ENCODE assay signal across 8 cellular contexts in the genomic region with DNA sequence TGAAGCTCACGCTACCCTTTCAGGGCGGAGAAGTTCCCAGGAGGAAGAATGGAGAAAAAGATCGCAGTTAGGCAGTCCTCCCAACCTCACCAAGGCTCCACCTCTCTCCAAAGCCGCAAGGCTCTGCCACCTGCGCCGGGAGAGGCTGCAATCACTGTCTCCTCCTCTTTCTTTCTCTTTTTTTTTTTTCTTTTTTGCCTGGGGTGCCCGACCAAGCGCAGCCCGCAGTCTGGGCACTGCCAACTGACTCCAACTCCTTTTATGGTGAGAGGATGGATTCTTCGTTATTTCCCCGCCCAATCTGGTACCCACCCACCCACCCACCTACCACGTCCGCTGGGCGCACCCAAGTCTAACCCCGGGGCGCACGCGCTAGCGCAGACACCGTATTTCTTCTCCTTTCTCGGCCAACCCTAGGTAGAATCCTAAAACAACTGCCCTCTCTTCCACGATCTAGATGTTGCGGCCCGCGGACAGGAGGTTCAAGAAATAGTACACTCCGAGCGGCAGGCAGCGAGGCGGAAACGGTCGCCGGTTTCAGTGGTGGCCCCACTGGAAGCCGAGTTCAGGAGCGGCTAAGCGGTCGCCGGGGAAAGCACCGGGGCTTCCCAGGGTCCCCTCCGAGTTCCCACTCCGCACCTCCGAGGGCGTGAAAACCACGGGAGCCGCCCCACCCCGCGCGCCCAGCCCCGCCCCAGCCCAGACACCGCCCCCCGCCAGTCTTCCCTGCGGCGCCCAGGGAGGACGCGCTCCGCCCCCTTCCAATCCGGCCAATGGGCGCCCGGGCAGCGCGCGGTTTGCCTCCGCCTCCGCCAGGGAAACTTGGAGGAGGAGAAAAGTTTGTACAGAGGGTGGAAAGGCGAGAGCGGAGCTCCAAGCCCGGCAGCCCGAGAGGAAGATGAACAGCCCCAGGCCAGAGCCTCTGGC. TPM values are rescaled to one million over a fixed set of nuclear protein-coding genes. Genes with fewer than 3 reads are reported as not detected.
DNase-seq lines count a peak whose midpoint lies in the region; ATAC-seq and TF ChIP-seq lines count a peak whose summit lies in the region.

A gene (plus strand): TSS at position 845 of the 927 bp plus-strand sequence. CDS start 1,079 bp downstream, outside the sequence.

- H3K4ac ChIP-seq in IMR-90 (ENCODE audit: low read depth, low read length): peak within 1 kb of the TSS; percentile 85

- 0% methylated on average over 4 of the region's 67 CpGs; no CpG with 5 or more reads in 1 of the 2 experiments for WGBS in IMR-90 (ENCODE audit: extremely low coverage in 2 of 2, insufficient read length in 1 of 2), 2 experiments

- H3K18ac ChIP-seq in IMR-90 (ENCODE audit: low read depth, low read length): peak within 1 kb of the TSS; percentile 87

- no peaks in the 10 kb centered on the region for H3K9me3 Mint-ChIP-seq in activated T-helper 17 cell treated with anti-CD3 and anti-CD28 coated beads, Interleukin-2, amount 50 U/mL, for 72 hours
- no peaks in the 10 kb centered on the region for H3K9me3 Mint-ChIP-seq in natural killer cell treated with Interleukin-12 subunit alpha and Interleukin-12 subunit beta and Interleukin-15 and Interleukin-18, amount 100 ng/mL, for 72 hours

- H3K79me1 ChIP-seq in IMR-90 (ENCODE audit: low read depth in 1 of 2, low read length in 2 of 2): peaks cover 17 to 46% of the 10 kb centered on the region in 2 experiments

- H4K91ac ChIP-seq in IMR-90 (ENCODE audit: insufficient read depth, low read depth, low read length): peak within 1 kb of the TSS; percentile 92

- BruUV-seq in IMR-90 (replicated peaks; lab: Mats Ljungman, UMichigan): no TSS peak

- peak within 1 kb of the TSS; percentile 78 for H4K5ac ChIP-seq in IMR-90 (ENCODE audit: low read depth, low read length)

- CTCF ChIA-PET in IMR-90 (lab: Yijun Ruan, JAX): no interaction called here

- peak within 1 kb of the TSS; percentile 92 for H3K4me3 Mint-ChIP-seq in activated T-helper 17 cell treated with anti-CD3 and anti-CD28 coated beads, Interleukin-2, amount 50 U/mL, for 72 hours
- peak within 1 kb of the TSS; percentile 100 for H3K4me3 Mint-ChIP-seq in natural killer cell treated with Interleukin-12 subunit alpha and Interleukin-12 subunit beta and Interleukin-15 and Interleukin-18, amount 100 ng/mL, for 72 hours

- H3K4me3 ChIP-seq in IMR-90 (ENCODE audit: insufficient read depth, low read depth, low read length) (peak within 1 kb of the TSS; percentile 94), RWPE2 (ENCODE audit: severe bottlenecking) (peak within 1 kb of the TSS; percentile 82)

- peak; percentile 19; the same call in 1 of the 2 replicates for TF ChIP-seq RAD21 in IMR-90 (IDR thresholded peaks at IDR 0.05; ENCODE audit: low read length)

- peak within 1 kb of the TSS; percentile 95 for H3K9ac ChIP-seq in IMR-90 (ENCODE audit: low read depth, low read length)

- peak within 1 kb of the TSS; percentile 92 for H2BK5ac ChIP-seq in IMR-90 (ENCODE audit: low read depth, low read length, poor library complexity, severe bottlenecking)

- DNase-seq in DMS114 treated with DMSO at 0.1 percent for 48 hours (lab: John Stamatoyannopoulos, UW; ENCODE audit: unreplicated experiment): peak; percentile 63
- peak; percentile 86 for DNase-seq in IMR-90
- DNase-seq in RWPE2 (ENCODE audit: low spot score): peak; percentile 95
- DNase-seq in fibroblast of peridontal ligament (ENCODE audit: extremely low read depth): peak; percentile 82
- peak; percentile 98 for DNase-seq in natural killer cell treated with Interleukin-12 subunit alpha and Interleukin-12 subunit beta and Interleukin-15 and Interleukin-18, amount 100 ng/mL, for 72 hours (ENCODE audit: low spot score)
- DNase-seq in stimulated activated naive CD4-positive, alpha-beta T cell treated with Interleukin-2 at 50 U/mL for 16 hours (lab: John Stamatoyannopoulos, UW): peak; percentile 94

- peak within 1 kb of the TSS; percentile 92 for H3K23ac ChIP-seq in IMR-90 (ENCODE audit: low read depth, low read length)

- peak within 1 kb of the TSS; percentile 76; the same call in 2 of the 3 replicates for H2BK15ac ChIP-seq in IMR-90 (ENCODE audit: low read depth, low read length)

- H3K4me1 ChIP-seq in IMR-90 (ENCODE audit: control insufficient read depth, insufficient read depth, low read length) (peaks cover 13% of the 10 kb centered on the region), RWPE2 (ENCODE audit: insufficient read depth, poor library complexity, severe bottlenecking) (peaks cover 36% of the 10 kb centered on the region)

- H2BK20ac ChIP-seq in IMR-90 (ENCODE audit: low read depth, low read length): peak within 1 kb of the TSS; percentile 75

- H3K9me1 ChIP-seq in IMR-90 (ENCODE audit: insufficient read depth, low read length): peaks cover 10% of the 10 kb centered on the region

- TF ChIP-seq POLR2A in IMR-90 (IDR thresholded peaks at IDR 0.05; ENCODE audit: low read depth, low read length): peak; percentile 83

- H3K27me3 ChIP-seq in IMR-90 (ENCODE audit: control insufficient read depth, insufficient read depth, low read length): no peaks in the 10 kb centered on the region
- H3K27me3 ChIP-seq in RWPE2 (ENCODE audit: insufficient read depth, poor library complexity, severe bottlenecking): no peaks in the 10 kb centered on the region

- peak within 1 kb of the TSS; percentile 88 for H2AK9ac ChIP-seq in IMR-90 (replicated peaks; ENCODE audit: low read depth, low read length, poor library complexity)

- peak within 1 kb of the TSS; percentile 21; the same call in 1 of the 2 replicates for H2AK5ac ChIP-seq in IMR-90 (ENCODE audit: low read depth, low read length)

- H3K4me2 ChIP-seq in IMR-90 (ENCODE audit: low read depth, low read length): peak within 1 kb of the TSS; percentile 91

- H3K36me3 ChIP-seq in IMR-90 (ENCODE audit: control insufficient read depth, insufficient read depth, low read length) (no peaks in the 10 kb centered on the region), RWPE2 (ENCODE audit: low read depth) (peaks cover 30% of the 10 kb centered on the region)

- no peaks in the 10 kb centered on the region for H3K9me3 ChIP-seq in IMR-90 (ENCODE audit: control insufficient read depth, insufficient read depth, low read length)
- no peaks in the 10 kb centered on the region for H3K9me3 ChIP-seq in RWPE2 (ENCODE audit: severe bottlenecking)

- H2BK120ac ChIP-seq in IMR-90 (ENCODE audit: low read depth, low read length): peak within 1 kb of the TSS; percentile 86

- peak within 1 kb of the TSS; percentile 98 for H3K27ac Mint-ChIP-seq in activated T-helper 17 cell treated with anti-CD3 and anti-CD28 coated beads, Interleukin-2, amount 50 U/mL, for 72 hours
- peak within 1 kb of the TSS; percentile 94 to 100 for H3K27ac Mint-ChIP-seq in natural killer cell treated with Interleukin-12 subunit alpha and Interleukin-12 subunit beta and Interleukin-15 and Interleukin-18, amount 100 ng/mL, for 72 hours

- POLR2A ChIA-PET in IMR-90 (lab: Charles Lee; ENCODE audit: unreplicated experiment): interaction anchor here (0.5 kb wide), 1 partner anchor 128 kb away, joined by 3 read pairs; no protein-coding TSS in a partner anchor

- peak within 1 kb of the TSS; percentile 33 to 88 for H4K8ac ChIP-seq in IMR-90 (ENCODE audit: low read depth in 2 of 2, low read length in 2 of 2)

- in situ Hi-C loops in IMR-90 (cut with MboI; ENCODE audit: low sequenced_read_pairs): loop anchor here (10.0 kb wide), 1 partner anchor 455 kb away; no protein-coding TSS in a partner anchor

- H3K4me1 Mint-ChIP-seq in activated T-helper 17 cell treated with anti-CD3 and anti-CD28 coated beads, Interleukin-2, amount 50 U/mL, for 72 hours: peaks cover 32% of the 10 kb centered on the region
- H3K4me1 Mint-ChIP-seq in natural killer cell treated with Interleukin-12 subunit alpha and Interleukin-12 subunit beta and Interleukin-15 and Interleukin-18, amount 100 ng/mL, for 72 hours (ENCODE audit: low read depth in 2 of 2): peaks cover 49 to 77% of the 10 kb centered on the region in 2 donors

- intact Hi-C loops in IMR-90 (cut with micrococcal nuclease): loop anchor here (2.0 to 5.0 kb wide), 7 partner anchors 107 to 965 kb away; no protein-coding TSS in a partner anchor

- H3K14ac ChIP-seq in IMR-90 (replicated peaks; ENCODE audit: low read depth, low read length): peak within 1 kb of the TSS; percentile 94

- H3K27ac ChIP-seq in IMR-90 (ENCODE audit: insufficient read depth, low read length) (peak within 1 kb of the TSS; percentile 98), RWPE2 (ENCODE audit: poor library complexity, severe bottlenecking) (peak within 1 kb of the TSS; percentile 94)

- H3K27me3 Mint-ChIP-seq in activated T-helper 17 cell treated with anti-CD3 and anti-CD28 coated beads, Interleukin-2, amount 50 U/mL, for 72 hours: no peaks in the 10 kb centered on the region
- H3K27me3 Mint-ChIP-seq in natural killer cell treated with Interleukin-12 subunit alpha and Interleukin-12 subunit beta and Interleukin-15 and Interleukin-18, amount 100 ng/mL, for 72 hours: no peaks in the 10 kb centered on the region

- dilution Hi-C loops in IMR-90 (cut with HindIII; ENCODE audit: low sequenced_read_pairs, unreplicated experiment): no loop called here

- H4K20me1 ChIP-seq in IMR-90 (ENCODE audit: insufficient read depth, low read length): no peaks in the 10 kb centered on the region

- TF ChIP-seq CTCF in IMR-90 (conservative IDR thresholded peaks at IDR 0.05; ENCODE audit: low read depth, low read length) (no peak), RWPE2 (IDR thresholded peaks at IDR 0.05; ENCODE audit: poor library complexity, severe bottlenecking) (no peak)

- peak within 1 kb of the TSS; percentile 93 for H2AFZ ChIP-seq in IMR-90 (replicated peaks; ENCODE audit: low read length, poor library complexity)

- peaks cover 65% of the 10 kb centered on the region for H3K36me3 Mint-ChIP-seq in activated T-helper 17 cell treated with anti-CD3 and anti-CD28 coated beads, Interleukin-2, amount 50 U/mL, for 72 hours (ENCODE audit: low read depth)
- H3K36me3 Mint-ChIP-seq in natural killer cell treated with Interleukin-12 subunit alpha and Interleukin-12 subunit beta and Interleukin-15 and Interleukin-18, amount 100 ng/mL, for 72 hours: peaks cover 45% of the 10 kb centered on the region

- peak; percentile 82 for ATAC-seq in GM21529 (IDR thresholded peaks at IDR 0.05; ENCODE audit: unreplicated experiment)
- peak; percentile 89 for ATAC-seq in IMR-90 (ENCODE audit: low read depth)
- peak; percentile 59 for ATAC-seq in RWPE2 (ENCODE audit: low read depth)
- ATAC-seq in activated T-helper 17 cell treated with anti-CD3 and anti-CD28 coated beads, Interleukin-2, amount 50 U/mL, for 72 hours (replicated peaks): peak; percentile 66
- peak; percentile 86 to 91 for ATAC-seq in natural killer cell treated with Interleukin-12 subunit alpha and Interleukin-12 subunit beta and Interleukin-15 and Interleukin-18, amount 100 ng/mL, for 72 hours

- H3K56ac ChIP-seq in IMR-90 (ENCODE audit: extremely low read depth, insufficient read depth, low read length): peak within 1 kb of the TSS; percentile 87

RNA-seq across cellular contexts. Expression of the gene that starts here (rescaled TPM):
- 7.9 and 10.6 TPM in 2 replicates for total RNA-seq in IMR-90 (2012; rRNA removed)
- 10.1 and 15.4 TPM in 2 replicates for polyA plus RNA-seq in IMR-90 (2012; rRNA removed)
- polyA plus RNA-seq in IMR-90 (2012; cell fraction: cytosol; rRNA removed): 9.9 and 20.9 TPM in 2 replicates
- 11.4 and 25.1 TPM in 2 replicates for polyA plus RNA-seq in IMR-90 (2012; cell fraction: nucleus; rRNA removed; ENCODE audit: low replicate concordance)
- 100 to 1,000 TPM in 1 of 2 donors, 10 to 100 TPM in 1; 42.6 to 100 TPM for total RNA-seq in activated T-helper 17 cell treated with anti-CD3 and anti-CD28 coated beads, Interleukin-2, amount 50 U/mL, for 72 hours
- 100 to 1,000 TPM; 144 to 154 TPM for total RNA-seq in natural killer cell treated with Interleukin-12 subunit alpha and Interleukin-12 subunit beta and Interleukin-15 and Interleukin-18, amount 100 ng/mL, for 72 hours

Comparison
In these comparisons a context has a peak if more than half of its experiments do, and no peak if none do; other contexts are left out.
1. Peak in every context shown above with its lines: DNase-seq, ATAC-seq, H3K4me3 ChIP-seq and H3K27ac ChIP-seq.